8 cellular contexts compared by ENCODE assay signal in the genomic region with DNA sequence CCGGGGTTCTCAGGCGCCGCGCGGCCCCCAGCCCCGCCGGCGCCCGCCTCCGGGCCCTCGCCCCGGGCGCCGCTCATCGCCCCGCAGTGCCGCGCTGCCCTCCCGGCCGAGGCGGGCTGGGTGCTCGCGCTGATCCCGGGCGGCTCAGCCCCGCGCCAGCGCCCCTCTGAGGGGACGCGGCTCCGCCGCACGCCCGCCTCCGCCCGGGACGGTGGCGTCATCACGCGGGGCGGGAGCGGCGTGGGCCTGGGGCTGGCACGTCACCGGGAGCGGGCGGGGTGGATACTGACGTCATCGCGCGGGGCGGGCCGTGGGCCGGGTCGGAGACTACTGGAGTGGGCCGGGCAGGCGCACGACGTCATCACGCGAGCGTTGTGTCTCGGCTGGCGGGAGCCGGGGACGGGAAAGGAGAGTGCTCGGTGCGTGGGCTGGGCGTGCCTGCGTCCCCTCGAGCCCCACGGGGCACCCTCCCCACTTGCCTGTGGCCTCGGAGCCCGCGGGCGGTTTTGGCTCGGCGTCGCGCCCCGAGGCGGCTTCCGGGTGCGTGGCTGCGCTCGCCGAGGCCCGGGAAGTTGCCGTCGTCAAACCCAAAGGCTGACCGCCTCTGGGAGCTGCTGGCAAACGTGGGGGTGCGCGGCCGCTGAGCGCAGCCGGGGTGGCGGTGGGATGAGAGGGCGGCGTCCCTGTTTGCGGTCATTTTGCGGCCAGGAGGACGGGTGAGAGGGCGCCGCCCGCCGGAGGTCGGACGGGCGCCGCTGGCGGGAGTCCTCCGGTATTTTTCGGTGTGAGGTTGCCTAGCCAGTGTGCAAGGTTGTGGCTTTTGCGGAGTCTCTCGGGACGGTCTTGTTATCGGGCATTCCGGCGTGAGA. TPM values are rescaled to one million over a fixed set of nuclear protein-coding genes. Genes with fewer than 3 reads are reported as not detected.
A peak's percentile ranks its signal among the peaks of the same experiment; 100 is the strongest.
DNase-seq lines count a peak whose midpoint lies in the region; ATAC-seq and TF ChIP-seq lines count a peak whose summit lies in the region.

A gene with protein sequence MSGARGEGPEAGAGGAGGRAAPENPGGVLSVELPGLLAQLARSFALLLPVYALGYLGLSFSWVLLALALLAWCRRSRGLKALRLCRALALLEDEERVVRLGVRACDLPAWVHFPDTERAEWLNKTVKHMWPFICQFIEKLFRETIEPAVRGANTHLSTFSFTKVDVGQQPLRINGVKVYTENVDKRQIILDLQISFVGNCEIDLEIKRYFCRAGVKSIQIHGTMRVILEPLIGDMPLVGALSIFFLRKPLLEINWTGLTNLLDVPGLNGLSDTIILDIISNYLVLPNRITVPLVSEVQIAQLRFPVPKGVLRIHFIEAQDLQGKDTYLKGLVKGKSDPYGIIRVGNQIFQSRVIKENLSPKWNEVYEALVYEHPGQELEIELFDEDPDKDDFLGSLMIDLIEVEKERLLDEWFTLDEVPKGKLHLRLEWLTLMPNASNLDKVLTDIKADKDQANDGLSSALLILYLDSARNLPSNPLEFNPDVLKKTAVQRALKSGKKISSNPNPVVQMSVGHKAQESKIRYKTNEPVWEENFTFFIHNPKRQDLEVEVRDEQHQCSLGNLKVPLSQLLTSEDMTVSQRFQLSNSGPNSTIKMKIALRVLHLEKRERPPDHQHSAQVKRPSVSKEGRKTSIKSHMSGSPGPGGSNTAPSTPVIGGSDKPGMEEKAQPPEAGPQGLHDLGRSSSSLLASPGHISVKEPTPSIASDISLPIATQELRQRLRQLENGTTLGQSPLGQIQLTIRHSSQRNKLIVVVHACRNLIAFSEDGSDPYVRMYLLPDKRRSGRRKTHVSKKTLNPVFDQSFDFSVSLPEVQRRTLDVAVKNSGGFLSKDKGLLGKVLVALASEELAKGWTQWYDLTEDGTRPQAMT (minus strand): TSS at position 168 of the 869 bp plus-strand sequence. CDS start 91 bp downstream, at position 77.

- POLR2A ChIA-PET in BJ (lab: Charles Lee), result no interaction called here

- no peaks in the 10 kb centered on the region for H3K9me3 ChIP-seq in colonic mucosa

- peaks cover 3% of the 10 kb centered on the region for H3K4me1 ChIP-seq in colonic mucosa

- peak; percentile 10; the same call in 1 of the 2 replicates for TF ChIP-seq CTCF in BJ (IDR thresholded peaks at IDR 0.05; ENCODE audit: insufficient read depth, low read depth, low read length)
- no peak for TF ChIP-seq CTCF in colonic mucosa (IDR thresholded peaks at IDR 0.05)

- H3K36me3 ChIP-seq in BJ (ENCODE audit: control insufficient read depth, insufficient read depth, low read length) (no peaks in the 10 kb centered on the region), colonic mucosa (no peaks in the 10 kb centered on the region)

- peak; percentile 71 for DNase-seq in BJ (ENCODE audit: low read depth)
- peak; percentile 88 for DNase-seq in GM19238 (ENCODE audit: insufficient read length, low spot score)
- peak; percentile 17 for DNase-seq in NCI-H524 treated with DMSO at 0.1 percent for 48 hours (lab: John Stamatoyannopoulos, UW)
- DNase-seq in activated CD4-positive, alpha-beta T cell treated with anti-CD3 and anti-CD28 coated beads for 48 hours, result peak; percentile 99
- peak; percentile 99 for DNase-seq in colonic mucosa
- DNase-seq in left lobe of liver (ENCODE audit: low spot score), result peak; percentile 100
- DNase-seq in stimulated activated CD4-positive, alpha-beta T cell treated with anti-CD3 and anti-CD28 coated beads, Interleukin-2, amount 100 ng/mL, for 48 hours, result peak; percentile 99 to 100

- H3K27me3 ChIP-seq in BJ (ENCODE audit: control insufficient read depth, insufficient read depth, low read length) (no peaks in the 10 kb centered on the region), colonic mucosa (no peaks in the 10 kb centered on the region)

- H3K4me3 ChIP-seq in BJ (ENCODE audit: low read depth, low read length) (peak within 1 kb of the TSS; percentile 94), colonic mucosa (peak within 1 kb of the TSS; percentile 84)

- peak within 1 kb of the TSS; percentile 99 for H3K27ac ChIP-seq in colonic mucosa

- ATAC-seq in HG03442 (IDR thresholded peaks at IDR 0.05; ENCODE audit: unreplicated experiment), result peak; percentile 83
- peak; percentile 85 for ATAC-seq in left lobe of liver

- peak within 1 kb of the TSS; percentile 96 to 98 for H3K9ac ChIP-seq in colonic mucosa (ENCODE audit: low read depth in 2 of 2, low read length in 2 of 2)

- intact Hi-C loops in colonic mucosa (cut with DNase I), result loop anchor here (5.0 kb wide), 2 partner anchors 52 to 122 kb away; no protein-coding TSS in a partner anchor

- CTCF ChIA-PET in BJ (lab: Yijun Ruan, JAX), result interaction anchor here (0.9 kb wide), 1 partner anchor 24 kb away, joined by 3 read pairs; no protein-coding TSS in a partner anchor

RNA-seq across cellular contexts. Expression of the gene that starts here (rescaled TPM):
- 49.2 and 63.0 TPM in 2 replicates for polyA plus RNA-seq in BJ (2011; rRNA removed)
- 38.5 and 51.4 TPM in 2 replicates for polyA minus RNA-seq in BJ (2011; rRNA and poly(A)+ RNA removed)
- total RNA-seq in colonic mucosa (100 to 1,000 TPM in 1 of 2 donors, 10 to 100 TPM in 1; 57.5 to 105 TPM), left lobe of liver (19.6 TPM)

Comparison
In these comparisons a context has a peak if more than half of its experiments do, and no peak if none do; other contexts are left out.
1. Peak in every context shown above with its lines: DNase-seq, ATAC-seq, H3K4me3 ChIP-seq and H3K27ac ChIP-seq.
2. DNase-seq: peak in every context shown above with its lines; median percentile 100 in left lobe of liver; 100 in stimulated activated CD4-positive, alpha-beta T cell treated with anti-CD3 and anti-CD28 coated beads, Interleukin-2, amount 100 ng/mL, for 48 hours; 99 in activated CD4-positive, alpha-beta T cell treated with anti-CD3 and anti-CD28 coated beads for 48 hours; 99 in colonic mucosa; 88 in GM19238; 71 in BJ; 17 in NCI-H524 treated with DMSO at 0.1 percent for 48 hours.